ENCODE assay signal across 9 cellular contexts in genomic region chr21:28144653-28145052, GRCh38.
"Had no signal": no experiment of that assay in that cellular context is flagged by ENCODE, and none has a peak within 500 bp of the region (broad histone marks: within the 10 kb centered on the region; RNA-seq: fewer than 3 reads in every experiment).

No MANE protein-coding gene starts in this region.

- H3K36me3 ChIP-seq: HAP-1 had no signal

- H2AFZ ChIP-seq: GM23248 had no signal

- H3K9me3 Mint-ChIP-seq: HFFc6 had no signal

- H3K27me3 Mint-ChIP-seq: IgD-negative memory B cell had no signal

- H3K36me3 Mint-ChIP-seq: IgD-negative memory B cell had no signal

- H3K4me1 ChIP-seq: HAP-1 had no signal

- DNase-seq: GM23248, GOT3, H7, HFFc6, KG1 had no signal

- H3K9ac ChIP-seq: GM23248 had no signal

- H3K4me3 Mint-ChIP-seq: HFFc6, IgD-negative memory B cell had no signal

- H3K4me3 ChIP-seq: GM23248, HAP-1, K562 had no signal

- ATAC-seq: HCT116, K562 had no signal

- H3K27ac Mint-ChIP-seq: HFFc6, IgD-negative memory B cell had no signal

- H3K27ac ChIP-seq: GM23248 had no signal

- H3K9me3 ChIP-seq: HAP-1 had no signal

- H3K4me1 Mint-ChIP-seq: IgD-negative memory B cell had no signal
